ENCODE assay signal across 22 cellular contexts in genomic region chr1:239011382-239011781, GRCh38.
"Had no signal": no experiment of that assay in that cellular context is flagged by ENCODE, and none has a peak within 500 bp of the region (broad histone marks: within the 10 kb centered on the region; RNA-seq: fewer than 3 reads in every experiment).

No MANE protein-coding gene starts in this region.

- H3K9ac ChIP-seq: KMS-11 had no signal

- H3K4me2 ChIP-seq: KMS-11 had no signal

- DNase-seq: IMR-90, Kasumi-1, MM.1S, NCI-H1048, NCI-H1105 treated with DMSO at 0.1 percent for 48 hours, NCI-H1417 treated with DMSO at 0.1 percent for 48 hours, NCI-H146, NCI-H1694 treated with DMSO at 0.1 percent for 48 hours, NCI-H1930, NCI-H2081, NCI-H2171, NCI-H226, NCI-H446, NCI-H510A, NCI-H526, Right ventricle myocardium superior, RPMI8226, SIG-M5 had no signal

- FAIRE-seq: HepG2 had no signal

- H3K36me3 ChIP-seq: SJSA1 had no signal

- H3K27ac ChIP-seq: KMS-11, SJSA1, SK-N-MC had no signal

- H3K27me3 ChIP-seq: SJSA1 had no signal

- H3K4me1 ChIP-seq: SJSA1 had no signal

- H3K4me3 ChIP-seq: SJSA1, SK-N-MC had no signal
